ENCODE assay signal across 20 cellular contexts in the genomic region with DNA sequence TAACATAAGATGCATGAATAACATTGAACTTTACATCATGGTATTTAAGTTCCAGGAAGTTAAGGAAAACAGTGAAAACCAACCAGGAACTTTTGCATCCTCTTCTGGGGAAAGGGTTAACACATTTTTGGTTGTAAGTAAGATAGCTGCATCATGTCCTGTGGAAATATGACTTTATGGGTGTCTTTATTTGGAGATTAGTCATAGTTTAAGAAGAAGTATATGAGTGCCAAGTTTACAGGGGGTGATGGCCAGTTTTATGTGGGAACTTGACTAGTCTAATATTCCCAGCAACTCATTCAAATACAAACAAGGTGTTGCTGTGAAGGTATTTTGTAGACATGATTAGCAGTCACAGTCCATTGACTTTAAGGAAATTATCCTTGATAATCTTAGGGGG.
"Had no signal": no experiment of that assay in that cellular context is flagged by ENCODE, and none has a peak within 500 bp of the region (broad histone marks: within the 10 kb centered on the region; RNA-seq: fewer than 3 reads in every experiment).

No MANE protein-coding gene starts in this region.

- H3K4me3 ChIP-seq: body of pancreas, left ventricle myocardium inferior, upper lobe of left lung had no signal

- H3K27ac ChIP-seq: body of pancreas, left ventricle myocardium inferior, neutrophil, upper lobe of left lung had no signal

- H3K27me3 ChIP-seq: body of pancreas, neutrophil, upper lobe of left lung had no signal

- ATAC-seq: activated CD8-positive, alpha-beta T cell treated with anti-CD3 and anti-CD28 coated beads for 36 hours; activated naive CD4-positive, alpha-beta T cell treated with anti-CD3 and anti-CD28 coated beads, Interleukin-2, amount 50 U/mL, for 72 hours; body of pancreas; naive thymus-derived CD8-positive, alpha-beta T cell had no signal

- DNase-seq: activated CD4-positive, alpha-beta T cell treated with anti-CD3 and anti-CD28 coated beads for 4 hours; activated CD8-positive, alpha-beta T cell treated with anti-CD3 and anti-CD28 coated beads for 36 hours; activated gamma-delta T cell; activated T-cell treated with anti-CD3 and anti-CD28 coated beads, Interleukin-2, amount 50 U/mL, for 48 hours; body of pancreas; effector memory CD4-positive, alpha-beta T cell; glutamatergic neuron; hypothalamus; kidney; left ventricle myocardium inferior; naive thymus-derived CD8-positive, alpha-beta T cell; posterior cingulate gyrus; small intestine; stimulated activated CD4-positive, alpha-beta T cell treated with anti-CD3 and anti-CD28 coated beads, Interleukin-4, amount 100 ng/mL, for 4 hours; stimulated activated CD8-positive, alpha-beta memory T cell treated with anti-CD3 and anti-CD28 coated beads, Interleukin-4, amount 100 ng/mL, for 48 hours; stimulated activated naive CD4-positive, alpha-beta T cell treated with Interleukin-2 at 50 U/mL for 16 hours; T-helper 2 cell; upper lobe of left lung had no signal

- H3K4me1 ChIP-seq: body of pancreas, upper lobe of left lung had no signal

- H3K9me3 ChIP-seq: body of pancreas, neutrophil had no signal

- H3K36me3 ChIP-seq: left ventricle myocardium inferior, neutrophil, upper lobe of left lung had no signal
